ENCODE assay signal across 8 cellular contexts in the genomic region with DNA sequence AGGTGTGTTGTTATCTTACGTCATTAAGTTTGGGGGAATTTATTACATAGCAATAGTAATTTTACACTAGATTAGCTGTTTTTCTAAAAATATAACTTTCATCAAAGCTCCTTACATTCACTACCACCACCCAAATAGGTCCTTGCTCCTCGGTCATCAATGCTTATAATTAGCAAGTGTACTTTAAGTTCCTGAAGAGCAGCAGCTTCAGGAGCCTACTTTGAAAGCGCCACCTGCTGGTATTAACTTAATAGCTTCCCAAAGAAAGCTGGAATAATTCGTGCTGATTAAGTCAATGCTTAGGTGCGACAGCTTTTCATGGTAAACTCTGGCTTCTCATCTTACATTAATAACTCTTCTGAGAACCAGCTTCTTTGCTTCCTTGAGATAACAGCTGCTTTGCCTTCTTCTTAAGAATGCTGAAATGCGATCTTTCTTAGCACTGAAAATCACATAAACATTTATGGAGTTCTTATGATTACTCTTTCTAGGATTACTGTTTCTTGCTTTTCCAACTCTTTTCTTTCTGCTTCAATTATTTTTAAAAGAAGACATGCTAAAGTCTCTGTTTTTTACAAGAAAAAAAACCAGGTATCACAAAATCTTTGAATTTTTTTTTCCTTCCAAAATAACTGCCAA. TPM values are rescaled to one million over a fixed set of nuclear protein-coding genes. Genes with fewer than 3 reads are reported as not detected.
A peak's percentile ranks its signal among the peaks of the same experiment; 100 is the strongest.
DNase-seq lines count a peak whose midpoint lies in the region; ATAC-seq and TF ChIP-seq lines count a peak whose summit lies in the region.

No MANE protein-coding gene starts in this region.

- H3K4me1 ChIP-seq in Karpas-422 (ENCODE audit: low read length) = peaks cover 5% of the 10 kb centered on the region
- no peaks in the 10 kb centered on the region for H3K4me1 ChIP-seq in mesendoderm (ENCODE audit: control insufficient read depth, low read depth, low read length)

- TF ChIP-seq CTCF in dorsolateral prefrontal cortex (IDR thresholded peaks at IDR 0.05 in 54 of 56, conservative IDR thresholded peaks at IDR 0.05 in 2 of 56; ENCODE audit: low read depth in 1 of 56, partially characterized antibody in 56 of 56) = peak; percentile 60 to 90 (median 77)

- no peak overlapping the region for H3K4ac ChIP-seq in mesendoderm (ENCODE audit: low read depth, low read length)

- no peak overlapping the region for H2AK5ac ChIP-seq in mesendoderm (ENCODE audit: low read length)

- CTCF ChIA-PET in activated CD8-positive, alpha-beta memory T cell treated with anti-CD3 and anti-CD28 coated beads, Interleukin-2, amount 10 ng/mL, durations not matched to agents 7 days and 5 days (lab: Charles Lee) = interaction anchor here (0.6 to 4.3 kb wide), 36 partner anchors 9 to 456 kb away, joined by 3 to 31 read pairs (median 4); partner anchors contain the start of genes C5, CNTRL and FBXW2

- no peak overlapping the region for H2BK15ac ChIP-seq in mesendoderm (replicated peaks; ENCODE audit: low read depth)

- no peak overlapping the region for H2BK5ac ChIP-seq in mesendoderm (ENCODE audit: low read length)

- H3K18ac ChIP-seq in mesendoderm (ENCODE audit: low read length) = no peak overlapping the region

- H3K9me3 ChIP-seq in Karpas-422 (ENCODE audit: low read length) = peaks cover 7% of the 10 kb centered on the region; the same call in 1 of the 2 replicates

- no peak overlapping the region for H3K4me3 Mint-ChIP-seq in activated CD8-positive, alpha-beta memory T cell treated with anti-CD3 and anti-CD28 coated beads, Interleukin-2, amount 10 ng/mL, durations not matched to agents 7 days and 5 days

- H3K56ac ChIP-seq in mesendoderm (ENCODE audit: low read length) = no peak overlapping the region

- H3K9me3 Mint-ChIP-seq in activated CD8-positive, alpha-beta memory T cell treated with anti-CD3 and anti-CD28 coated beads, Interleukin-2, amount 10 ng/mL, durations not matched to agents 7 days and 5 days (ENCODE audit: low read depth) = peaks cover 3% of the 10 kb centered on the region

- no peaks in the 10 kb centered on the region for H3K9me2 ChIP-seq in Karpas-422 (replicated peaks; ENCODE audit: insufficient read depth, low read length)

- H3K9ac ChIP-seq in Karpas-422 (ENCODE audit: low read length) (no peak overlapping the region), mesendoderm (ENCODE audit: low read length) (no peak overlapping the region)

- peaks cover 4% of the 10 kb centered on the region for H3K36me3 Mint-ChIP-seq in activated CD8-positive, alpha-beta memory T cell treated with anti-CD3 and anti-CD28 coated beads, Interleukin-2, amount 10 ng/mL, durations not matched to agents 7 days and 5 days

- H3K4me2 ChIP-seq in Karpas-422 (ENCODE audit: low read depth, low read length, poor library complexity, severe bottlenecking) = peak overlapping the region; percentile 3
- H3K4me2 ChIP-seq in mesendoderm (ENCODE audit: low read length) = no peak overlapping the region

- DNase-seq in activated CD8-positive, alpha-beta memory T cell treated with anti-CD3 and anti-CD28 coated beads, Interleukin-2, amount 10 ng/mL, durations not matched to agents 7 days and 5 days = no peak
- DNase-seq in activated CD8-positive, alpha-beta memory T cell treated with anti-CD3 and anti-CD28 coated beads for 24 hours = no peak
- peak; percentile 91 for DNase-seq in Karpas-422
- peak; percentile 83 for DNase-seq in RKO (ENCODE audit: low spot score)
- peak in 1 of 10 donors; percentile 39 for DNase-seq in dorsolateral prefrontal cortex
- DNase-seq in mesendoderm = peak; percentile 75
- DNase-seq in HK-2 (ENCODE audit: unreplicated experiment) = no peak

- H3K4me1 Mint-ChIP-seq in activated CD8-positive, alpha-beta memory T cell treated with anti-CD3 and anti-CD28 coated beads, Interleukin-2, amount 10 ng/mL, durations not matched to agents 7 days and 5 days = peaks cover 10% of the 10 kb centered on the region

- no peak overlapping the region for H2AFZ ChIP-seq in Karpas-422 (ENCODE audit: low read length)

- H3K27me3 Mint-ChIP-seq in activated CD8-positive, alpha-beta memory T cell treated with anti-CD3 and anti-CD28 coated beads, Interleukin-2, amount 10 ng/mL, durations not matched to agents 7 days and 5 days = peaks cover 4% of the 10 kb centered on the region

- H4K5ac ChIP-seq in mesendoderm (ENCODE audit: low read length) = no peak overlapping the region

- H3K36me3 ChIP-seq in Karpas-422 (ENCODE audit: insufficient read depth, low read length) (no peaks in the 10 kb centered on the region), mesendoderm (ENCODE audit: control insufficient read depth, insufficient read depth, low read length) (no peaks in the 10 kb centered on the region)

- H3K79me2 ChIP-seq in Karpas-422 (ENCODE audit: low read length) = no peaks in the 10 kb centered on the region
- H3K79me2 ChIP-seq in mesendoderm (ENCODE audit: control insufficient read depth, insufficient read depth, low read length) = no peaks in the 10 kb centered on the region

- H3K27ac ChIP-seq in Karpas-422 (ENCODE audit: low read length) (no peak overlapping the region), dorsolateral prefrontal cortex (no peak overlapping the region), mesendoderm (ENCODE audit: low read depth, low read length) (no peak overlapping the region)

- H3K23ac ChIP-seq in mesendoderm (ENCODE audit: low read length) = no peak overlapping the region

- no CpG with 5 or more reads among the region's 6 CpGs for WGBS in mesendoderm (ENCODE audit: extremely low coverage, insufficient coverage, low lambda C conversion rate)

- H2BK120ac ChIP-seq in mesendoderm (ENCODE audit: low read depth, low read length) = no peak overlapping the region

- H3K79me1 ChIP-seq in mesendoderm (ENCODE audit: low read length) = no peaks in the 10 kb centered on the region

- no peak overlapping the region for H4K8ac ChIP-seq in mesendoderm (ENCODE audit: low read depth, low read length)

- H3K4me3 ChIP-seq in Karpas-422 (ENCODE audit: low read length) = no peak overlapping the region
- H3K4me3 ChIP-seq in dorsolateral prefrontal cortex = peak overlapping the region in 19 of 59 donors; percentile 9 to 43 (median 26)
- H3K4me3 ChIP-seq in mesendoderm (ENCODE audit: low read length) = no peak overlapping the region

- H3K27me3 ChIP-seq in Karpas-422 (ENCODE audit: low read length) = no peaks in the 10 kb centered on the region
- H3K27me3 ChIP-seq in dorsolateral prefrontal cortex = no peaks in the 10 kb centered on the region
- no peaks in the 10 kb centered on the region for H3K27me3 ChIP-seq in mesendoderm (ENCODE audit: insufficient read depth, low read length, poor library complexity)

- intact Hi-C loops in dorsolateral prefrontal cortex (cut with DNase I) = loop anchor here (5.0 kb wide), 2 partner anchors 73 to 303 kb away; no protein-coding TSS in a partner anchor

- no peaks in the 10 kb centered on the region for H4K20me1 ChIP-seq in Karpas-422 (ENCODE audit: insufficient read depth, low read depth, low read length)

- no peak overlapping the region for H3K27ac Mint-ChIP-seq in activated CD8-positive, alpha-beta memory T cell treated with anti-CD3 and anti-CD28 coated beads, Interleukin-2, amount 10 ng/mL, durations not matched to agents 7 days and 5 days

- ATAC-seq in activated CD8-positive, alpha-beta memory T cell treated with anti-CD3 and anti-CD28 coated beads, Interleukin-2, amount 10 ng/mL, durations not matched to agents 7 days and 5 days = peak; percentile 55
- ATAC-seq in HG03280 (IDR thresholded peaks at IDR 0.05; ENCODE audit: unreplicated experiment) = no peak

RNA-seq across cellular contexts. Expression of gene C5, which starts 10.0 kb away (rescaled TPM):
- 1 to 10 TPM; 1.9 to 3.0 TPM for total RNA-seq in activated CD8-positive, alpha-beta memory T cell treated with anti-CD3 and anti-CD28 coated beads, Interleukin-2, amount 10 ng/mL, durations not matched to agents 7 days and 5 days
- 6.2 and 10.2 TPM in 2 replicates for total RNA-seq in Karpas-422 (2014; rRNA removed; shearing (Covaris generic); ENCODE audit: low replicate concordance)
- 10 to 100 TPM in 14 of 120 experiments, 1 to 10 TPM in 106; 2.4 to 14.5 (median 7.3) TPM for total RNA-seq in dorsolateral prefrontal cortex
- 0.15 TPM for polyA plus RNA-seq in mesendoderm (2013, experiment 1 of 2)
- 0.08 TPM for polyA plus RNA-seq in mesendoderm (2013, experiment 2 of 2)

RNA-seq across cellular contexts. Expression of gene CNTRL, which starts 14.6 kb away (rescaled TPM):
- total RNA-seq in activated CD8-positive, alpha-beta memory T cell treated with anti-CD3 and anti-CD28 coated beads, Interleukin-2, amount 10 ng/mL, durations not matched to agents 7 days and 5 days = 100 to 1,000 TPM in 1 of 2 experiments, 10 to 100 TPM in 1; 80.3 to 107 TPM
- total RNA-seq in Karpas-422 (2014; rRNA removed; shearing (Covaris generic); ENCODE audit: low replicate concordance) = 81.7 and 94.6 TPM in 2 replicates
- 10 to 100 TPM; 12.3 to 35.3 (median 21.4) TPM for total RNA-seq in dorsolateral prefrontal cortex
- polyA plus RNA-seq in mesendoderm (2013, experiment 1 of 2) = 8.6 TPM
- 8.8 TPM for polyA plus RNA-seq in mesendoderm (2013, experiment 2 of 2)

Comparison
In these comparisons a context has a peak if more than half of its experiments do, and no peak if none do; other contexts are left out.
1. DNase-seq: peak in Karpas-422 (single experiment), RKO (single experiment) and mesendoderm (single experiment); none in activated CD8-positive, alpha-beta memory T cell treated with anti-CD3 and anti-CD28 coated beads, Interleukin-2, amount 10 ng/mL, durations not matched to agents 7 days and 5 days (single experiment), activated CD8-positive, alpha-beta memory T cell treated with anti-CD3 and anti-CD28 coated beads for 24 hours (single experiment) and HK-2 (single experiment).